30 cellular contexts compared by ENCODE assay signal in the genomic region with DNA sequence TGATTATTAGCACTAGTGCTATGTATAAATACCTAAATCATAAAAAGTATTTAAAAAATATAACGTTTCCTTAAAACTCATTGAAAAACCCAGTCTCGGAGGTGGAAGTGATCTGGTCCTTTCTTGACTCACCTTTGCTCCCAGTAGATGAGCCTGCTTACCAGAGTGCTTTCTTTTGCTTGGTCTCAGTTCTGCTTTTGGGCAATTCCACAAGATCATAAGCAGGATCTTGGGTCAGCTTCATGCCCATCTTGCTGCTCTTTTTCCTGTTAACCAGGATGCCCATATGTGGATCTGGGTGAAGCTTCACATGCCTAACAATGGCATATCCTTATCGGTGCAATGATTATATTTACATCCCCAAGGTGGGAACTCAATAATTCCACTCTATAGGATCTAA.
"Had no signal": no experiment of that assay in that cellular context is flagged by ENCODE, and none has a peak within 500 bp of the region (broad histone marks: within the 10 kb centered on the region; RNA-seq: fewer than 3 reads in every experiment).

No MANE protein-coding gene starts in this region.

- H3K36me3 Mint-ChIP-seq: immature natural killer cell; stimulated activated naive B cell treated with anti-CD40 and anti-IgM and Interleukin-4, amounts not matched to agents 10 μg/mL and 1 μg/mL and 100 μg/mL, for 72 hours had no signal

- H3K27me3 Mint-ChIP-seq: stimulated activated naive B cell treated with anti-CD40 and anti-IgM and Interleukin-4, amounts not matched to agents 10 μg/mL and 1 μg/mL and 100 μg/mL, for 72 hours had no signal

- DNase-seq: immature natural killer cell; kidney; left colon; left lung; lower lobe of right lung; mammary epithelial cell; mesenchymal stem cell; naive thymus-derived CD8-positive, alpha-beta T cell; nucleus accumbens; pancreas; posterior cingulate gyrus; retina; right cardiac atrium; stimulated activated CD4-positive, alpha-beta T cell treated with anti-CD3 and anti-CD28 coated beads, Interleukin-12 subunit alpha, Interleukin-12 subunit beta, amount 100 ng/mL, for 4 hours; stimulated activated CD4-positive, alpha-beta T cell treated with anti-CD3 and anti-CD28 coated beads, Interleukin-15, amount 100 ng/mL, for 24 hours; stimulated activated CD4-positive, alpha-beta T cell treated with anti-CD3 and anti-CD28 coated beads, Interleukin-2, amount 100 ng/mL, for 24 hours; stimulated activated CD4-positive, alpha-beta T cell treated with anti-CD3 and anti-CD28 coated beads, Interleukin-4, amount 100 ng/mL, for 1 hour; stimulated activated naive B cell treated with anti-CD40 and anti-IgM and Interleukin-4, amounts not matched to agents 10 μg/mL and 1 μg/mL and 100 μg/mL, for 72 hours; stimulated activated naive CD8-positive, alpha-beta T cell treated with anti-CD3 and anti-CD28 coated beads, Interleukin-15, Interleukin-2, amounts not matched to agents 100 U/mL and 50 U/mL, for 24 hours; stomach; testis; thyroid gland; transverse colon; upper lobe of left lung had no signal

- H3K4me1 Mint-ChIP-seq: immature natural killer cell; naive thymus-derived CD8-positive, alpha-beta T cell; nephron; neural crest cell; stimulated activated naive B cell treated with anti-CD40 and anti-IgM and Interleukin-4, amounts not matched to agents 10 μg/mL and 1 μg/mL and 100 μg/mL, for 72 hours had no signal

- ATAC-seq: left colon; left lung; lower lobe of right lung; naive thymus-derived CD8-positive, alpha-beta T cell; pancreas; right cardiac atrium; sciatic nerve; stimulated activated naive B cell treated with anti-CD40 and anti-IgM and Interleukin-4, amounts not matched to agents 10 μg/mL and 1 μg/mL and 100 μg/mL, for 72 hours; stimulated activated naive CD8-positive, alpha-beta T cell treated with anti-CD3 and anti-CD28 coated beads, Interleukin-15, Interleukin-2, amounts not matched to agents 100 U/mL and 50 U/mL, for 24 hours had no signal

- H3K9me3 ChIP-seq: left lung, lower lobe of right lung, pancreas, prostate gland, stomach, testis, thyroid gland, transverse colon, upper lobe of left lung, vagina had no signal

- H3K9me3 Mint-ChIP-seq: nephron had no signal

- H3K27ac Mint-ChIP-seq: immature natural killer cell; naive thymus-derived CD8-positive, alpha-beta T cell; nephron; stimulated activated naive B cell treated with anti-CD40 and anti-IgM and Interleukin-4, amounts not matched to agents 10 μg/mL and 1 μg/mL and 100 μg/mL, for 72 hours had no signal

- H3K4me1 ChIP-seq: left lung, lower lobe of right lung, pancreas, prostate gland, stomach, testis, thyroid gland, transverse colon, upper lobe of left lung, vagina had no signal

- H3K27me3 ChIP-seq: left lung, pancreas, stomach, testis, thyroid gland, transverse colon, upper lobe of left lung, vagina had no signal

- H3K4me3 Mint-ChIP-seq: immature natural killer cell; naive thymus-derived CD8-positive, alpha-beta T cell; nephron; neural crest cell; stimulated activated naive B cell treated with anti-CD40 and anti-IgM and Interleukin-4, amounts not matched to agents 10 μg/mL and 1 μg/mL and 100 μg/mL, for 72 hours had no signal

- H3K27ac ChIP-seq: left lung, lower lobe of right lung, pancreas, prostate gland, skin epidermis, stomach, testis, thyroid gland, transverse colon, upper lobe of left lung, vagina had no signal

- H3K4me3 ChIP-seq: left lung, lower lobe of right lung, pancreas, prostate gland, skin epidermis, stomach, testis, thyroid gland, transverse colon, upper lobe of left lung, vagina had no signal

- H3K36me3 ChIP-seq: left lung, lower lobe of right lung, pancreas, prostate gland, stomach, thyroid gland, transverse colon, upper lobe of left lung, vagina had no signal
